In genomic region chr19:57389194-57389729, GRCh38 we compare ENCODE assay signal across 8 cellular contexts. TPM values are rescaled to one million over a fixed set of nuclear protein-coding genes. Genes with fewer than 3 reads are reported as not detected.
DNase-seq lines count a peak whose midpoint lies in the region; ATAC-seq, FAIRE-seq and TF ChIP-seq lines count a peak whose summit lies in the region.

No MANE protein-coding gene starts in this region.

- DNase-seq in MCF 10A (ENCODE audit: unreplicated experiment) (no peak), NCI-H774 (lab: John Stamatoyannopoulos, UW) (no peak), NCI-H82 treated with DMSO at 0.1 percent for 48 hours (lab: John Stamatoyannopoulos, UW; ENCODE audit: unreplicated experiment) (no peak), H54 (ENCODE audit: insufficient read length, low spot score) (no peak), anterior cingulate cortex (lab: John Stamatoyannopoulos, UW) (no peak)

- peaks cover 29% of the 10 kb centered on the region for H3K79me2 ChIP-seq in ACC112 (ENCODE audit: control insufficient read depth, insufficient read depth, low read length, unreplicated experiment)

- peak overlapping the region; percentile 98 for H3K4me3 ChIP-seq in ACC112 (ENCODE audit: low read depth, low read length)
- peak overlapping the region; percentile 91 to 96 for H3K4me3 ChIP-seq in mucosa of rectum (ENCODE audit: low read length in 2 of 2)

- TSS peak; percentile 87 for BruUV-seq in MCF 10A (replicated peaks; lab: Mats Ljungman, UMichigan)

- H3K9ac ChIP-seq in mucosa of rectum (ENCODE audit: low read depth in 1 of 2, low read length in 2 of 2): peak overlapping the region; percentile 86 to 87

- no peak for TF ChIP-seq POLR2A in H54 (IDR thresholded peaks at IDR 0.05; ENCODE audit: low read depth, low read length)

- peak overlapping the region; percentile 90 for H3K27ac ChIP-seq in ACC112 (ENCODE audit: low read depth, low read length)
- H3K27ac ChIP-seq in mucosa of rectum (ENCODE audit: low read depth in 2 of 2, low read length in 2 of 2): peak overlapping the region; percentile 79 to 87

- H3K36me3 ChIP-seq in ACC112 (ENCODE audit: insufficient read depth, low read length) (peaks cover 6% of the 10 kb centered on the region; the same call in 1 of the 2 replicates), mucosa of rectum (ENCODE audit: control insufficient read depth in 2 of 2, insufficient read depth in 2 of 2, low read length in 2 of 2) (peaks cover 4 to 12% of the 10 kb centered on the region in 2 donors)

- H3K4me1 Mint-ChIP-seq in MCF 10A (ENCODE audit: insufficient read depth, unreplicated experiment): peaks cover 13% of the 10 kb centered on the region

- no peak for FAIRE-seq in H54 (lab: Jason Lieb, UNC)

- H3K36me3 Mint-ChIP-seq in MCF 10A (ENCODE audit: insufficient read depth, unreplicated experiment): peaks cover 4% of the 10 kb centered on the region

- H3K27me3 ChIP-seq in ACC112 (ENCODE audit: insufficient read depth, low read length): no peaks in the 10 kb centered on the region
- no peaks in the 10 kb centered on the region for H3K27me3 ChIP-seq in mucosa of rectum (ENCODE audit: control insufficient read depth in 2 of 2, insufficient read depth in 2 of 2, low read length in 2 of 2)

- H2AFZ ChIP-seq in ACC112 (ENCODE audit: low read length, unreplicated experiment): peak overlapping the region; percentile 97

- H3K4me1 ChIP-seq in ACC112 (ENCODE audit: control insufficient read depth, insufficient read depth, low read length, unreplicated experiment): no peaks in the 10 kb centered on the region
- peaks cover 9 to 11% of the 10 kb centered on the region in 2 donors for H3K4me1 ChIP-seq in mucosa of rectum (ENCODE audit: control insufficient read depth in 2 of 2, insufficient read depth in 2 of 2, low read length in 2 of 2)

- POLR2A ChIA-PET in MCF 10A (lab: Yijun Ruan, JAX): interaction anchor here (0.5 to 2.4 kb wide), 25 partner anchors 8 to 1755 kb away, joined by 3 to 17 read pairs (median 3); partner anchors contain the start of genes TRAPPC2B, ZNF17, ZNF264 and ZNF304

- H3K27ac Mint-ChIP-seq in MCF 10A (ENCODE audit: low read depth, unreplicated experiment): peak overlapping the region; percentile 97

- peak overlapping the region; percentile 88 for H3K4me3 Mint-ChIP-seq in MCF 10A (ENCODE audit: unreplicated experiment)

- TF ChIP-seq CTCF in MCF 10A (IDR thresholded peaks at IDR 0.05; ENCODE audit: unreplicated experiment): no peak

- H3K9me3 Mint-ChIP-seq in MCF 10A (ENCODE audit: unreplicated experiment): peaks cover 2% of the 10 kb centered on the region

- H3K27me3 Mint-ChIP-seq in MCF 10A (ENCODE audit: insufficient read depth, unreplicated experiment): no peaks in the 10 kb centered on the region

- intact Hi-C loops in MCF 10A (cut with micrococcal nuclease): no loop called here

- ATAC-seq in HG03575 (IDR thresholded peaks at IDR 0.05; ENCODE audit: extremely low read depth, insufficient number of reproducible peaks, low FRiP score, unreplicated experiment): peak; percentile 14

- H3K9me3 ChIP-seq in mucosa of rectum (ENCODE audit: control insufficient read depth in 2 of 2, low read length in 2 of 2): no peaks in the 10 kb centered on the region

- CTCF ChIA-PET in MCF 10A (lab: Yijun Ruan, JAX): interaction anchor here (0.6 to 1.4 kb wide), 6 partner anchors 13 to 91 kb away, joined by 3 to 11 read pairs (median 3); no protein-coding TSS in a partner anchor

RNA-seq across cellular contexts. Expression of gene ZNF548, which starts 0.4 kb away (rescaled TPM):
- total RNA-seq in MCF 10A (2022): 23.7 and 40.1 TPM in 2 replicates

RNA-seq across cellular contexts. Expression of gene ZNF17, which starts 21.7 kb away (rescaled TPM):
- total RNA-seq in MCF 10A (2022): 7.8 and 8.3 TPM in 2 replicates

RNA-seq across cellular contexts. Expression of gene TRAPPC2B, which starts 25.9 kb away (rescaled TPM):
- total RNA-seq in MCF 10A (2022): 6.3 and 9.8 TPM in 2 replicates

RNA-seq across cellular contexts. Expression of gene ZNF547, which starts 25.9 kb away (rescaled TPM):
- 3.7 and 4.3 TPM in 2 replicates for total RNA-seq in MCF 10A (2022)

RNA-seq across cellular contexts. Expression of gene ZNF304, which starts 38.2 kb away (rescaled TPM):
- total RNA-seq in MCF 10A (2022): 7.0 and 9.9 TPM in 2 replicates
